Comparison of ENCODE assay signal across 18 cellular contexts in the genomic region with DNA sequence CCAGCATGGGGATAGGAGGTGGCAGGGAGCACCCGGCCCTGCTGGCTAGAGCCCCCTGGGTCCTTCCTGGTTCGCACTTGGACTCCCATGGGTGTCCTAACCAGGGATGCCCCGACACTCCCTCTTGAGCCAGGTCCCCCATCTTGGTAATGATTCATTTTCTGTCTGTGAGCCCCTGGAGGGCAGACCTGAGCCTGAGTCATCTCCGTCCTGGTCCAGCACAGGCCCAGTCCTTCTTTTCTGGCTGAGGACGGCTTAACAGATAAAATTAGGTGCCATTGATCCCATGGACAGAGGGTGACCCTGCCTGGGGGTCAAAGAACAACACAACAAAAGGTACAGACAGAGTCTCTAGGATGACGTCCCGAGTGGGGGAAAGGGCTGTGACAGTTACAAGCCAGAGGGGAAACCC. TPM values are rescaled to one million over a fixed set of nuclear protein-coding genes. Genes with fewer than 3 reads are reported as not detected.
A peak's percentile ranks its signal among the peaks of the same experiment; 100 is the strongest.
DNase-seq lines count a peak whose midpoint lies in the region; ATAC-seq and TF ChIP-seq lines count a peak whose summit lies in the region.
"Had no signal": no experiment of that assay in that cellular context is flagged by ENCODE, and none has a peak within 500 bp of the region (broad histone marks: within the 10 kb centered on the region; RNA-seq: fewer than 3 reads in every experiment).

No MANE protein-coding gene starts in this region.

- DNase-seq in 8988T (peak; percentile 75), HT1080 (ENCODE audit: low read depth) (peak; percentile 55), amniotic epithelial cell (ENCODE audit: low read depth) (peak; percentile 34), kidney glomerular epithelial cell (lab: John Stamatoyannopoulos, UW) (peak; percentile 18), uterus (no peak), activated gamma-delta T cell (lab: John Stamatoyannopoulos, UW) (no peak), NCI-H526 treated with DMSO at 0.1 percent for 48 hours (lab: John Stamatoyannopoulos, UW) (no peak)
- DNase-seq: activated CD4-positive, alpha-beta T cell treated with anti-CD3 and anti-CD28 coated beads, Interleukin-2, amount 10 ng/mL, durations not matched to agents 7 days and 5 days; activated naive CD4-positive, alpha-beta T cell treated with anti-CD3 and anti-CD28 coated beads for 36 hours; DMS79; HFFc6; MG63; NCI-H187 treated with DMSO at 0.1 percent for 48 hours; stimulated activated CD4-positive, alpha-beta T cell treated with anti-CD3 and anti-CD28 coated beads, Interleukin-15, amount 100 ng/mL, for 24 hours; stimulated activated naive CD4-positive, alpha-beta T cell treated with Interleukin-2 at 50 U/mL for 16 hours; upper lobe of right lung had no signal

- H3K27ac ChIP-seq in uterus: no peak overlapping the region
- H3K27ac ChIP-seq: upper lobe of right lung had no signal

- TF ChIP-seq POLR2A in uterus (IDR thresholded peaks at IDR 0.05): no peak

- intact Hi-C loops in uterus (cut with DNase I; ENCODE audit: low total_unique reads): no loop called here

- H3K4me3 ChIP-seq in uterus: no peak overlapping the region
- H3K4me3 ChIP-seq: MG63, upper lobe of right lung had no signal

- H3K27me3 ChIP-seq in uterus: no peaks in the 10 kb centered on the region
- H3K27me3 ChIP-seq: MG63, upper lobe of right lung had no signal

- no peaks in the 10 kb centered on the region for H3K9me3 ChIP-seq in uterus
- H3K9me3 ChIP-seq: MG63, upper lobe of right lung had no signal

- no peak for TF ChIP-seq CTCF in uterus (IDR thresholded peaks at IDR 0.05)

- no peaks in the 10 kb centered on the region for H3K4me1 ChIP-seq in uterus

- ATAC-seq in GM21619 (IDR thresholded peaks at IDR 0.05; ENCODE audit: unreplicated experiment): no peak
- ATAC-seq: natural killer cell treated with Interleukin-12 subunit alpha and Interleukin-12 subunit beta and Interleukin-15 and Interleukin-18, amount 100 ng/mL, for 72 hours; upper lobe of right lung had no signal

- no peaks in the 10 kb centered on the region for H3K36me3 ChIP-seq in uterus
- H3K36me3 ChIP-seq: upper lobe of right lung had no signal

RNA-seq across cellular contexts. Expression of a gene that starts 3.5 kb away (rescaled TPM):
- total RNA-seq in HT1080 (2014; rRNA removed; shearing (Covaris generic)): not detected in 2 replicates
- not detected in 2 replicates for polyA plus RNA-seq in HT1080 (2015; cell fraction: cytosol; rRNA removed)
- not detected in 2 replicates for polyA plus RNA-seq in HT1080 (2015; cell fraction: nucleus; rRNA removed)
- total RNA-seq in uterus: 10 to 100 TPM in 2 of 4 donors, 1 to 10 TPM in 2; 9.4 to 23.6 (median 10.4) TPM
- total RNA-seq: natural killer cell treated with Interleukin-12 subunit alpha and Interleukin-12 subunit beta and Interleukin-15 and Interleukin-18, amount 100 ng/mL, for 72 hours had no signal

RNA-seq across cellular contexts. Expression of a gene that starts 37.2 kb away (rescaled TPM):
- total RNA-seq in HT1080 (2014; rRNA removed; shearing (Covaris generic)): 0.03 TPM in 1 of 2 replicates, not detected in the other
- polyA plus RNA-seq in HT1080 (2015; cell fraction: cytosol; rRNA removed): 0.37 TPM in 1 of 2 replicates, not detected in the other
- polyA plus RNA-seq in HT1080 (2015; cell fraction: nucleus; rRNA removed): 0.03 and 0.16 TPM in 2 replicates
- under 1 TPM in 2 of 4 donors, not detected in 2; 0.55 to 0.61 TPM for total RNA-seq in uterus
- total RNA-seq: activated CD4-positive, alpha-beta T cell treated with anti-CD3 and anti-CD28 coated beads, Interleukin-2, amount 10 ng/mL, durations not matched to agents 7 days and 5 days; activated naive CD4-positive, alpha-beta T cell treated with anti-CD3 and anti-CD28 coated beads for 36 hours; HFFc6; upper lobe of right lung had no signal

RNA-seq across cellular contexts. Expression of a gene that starts 58.9 kb away (rescaled TPM):
- total RNA-seq in HT1080 (2014; rRNA removed; shearing (Covaris generic)): 18.9 and 25.6 TPM in 2 replicates
- 23.0 and 24.5 TPM in 2 replicates for polyA plus RNA-seq in HT1080 (2015; cell fraction: cytosol; rRNA removed)
- polyA plus RNA-seq in HT1080 (2015; cell fraction: nucleus; rRNA removed): 58.3 and 65.3 TPM in 2 replicates
- total RNA-seq in uterus: 10 to 100 TPM; 48.2 to 94.9 (median 73.5) TPM

Comparison
In these comparisons a context has a peak if more than half of its experiments do, and no peak if none do; other contexts are left out.
1. DNase-seq: peak in 8988T (single experiment), HT1080 (single experiment), amniotic epithelial cell (single experiment) and kidney glomerular epithelial cell (single experiment); none in uterus (0 of 2), activated gamma-delta T cell (single experiment) and NCI-H526 treated with DMSO at 0.1 percent for 48 hours (single experiment).
2. RNA of a gene that starts 3.5 kb away (total RNA-seq): 9.4 to 23.6 TPM in uterus; not detected in HT1080; every median in the first group is over 10 times any median in the second.